Comparison of ENCODE assay signal across 10 cellular contexts in genomic region chr1:84632975-84633427, GRCh38. TPM values are rescaled to one million over a fixed set of nuclear protein-coding genes. Genes with fewer than 3 reads are reported as not detected.
DNase-seq lines count a peak whose midpoint lies in the region; ATAC-seq, FAIRE-seq and TF ChIP-seq lines count a peak whose summit lies in the region.
"Had no signal": no experiment of that assay in that cellular context is flagged by ENCODE, and none has a peak within 500 bp of the region (broad histone marks: within the 10 kb centered on the region; RNA-seq: fewer than 3 reads in every experiment).

No MANE protein-coding gene starts in this region.

- no peaks in the 10 kb centered on the region for H3K79me2 ChIP-seq in neural progenitor cell (ENCODE audit: low read depth)

- no peaks in the 10 kb centered on the region for H3K4me1 ChIP-seq in right atrium auricular region
- H3K4me1 ChIP-seq in Panc1 (ENCODE audit: control insufficient read depth, insufficient read depth, low read length): peaks cover 16% of the 10 kb centered on the region
- peaks cover 18% of the 10 kb centered on the region for H3K4me1 ChIP-seq in foreskin keratinocyte
- no peaks in the 10 kb centered on the region for H3K4me1 ChIP-seq in neural progenitor cell
- H3K4me1 ChIP-seq: right lobe of liver had no signal

- no peak overlapping the region for H3K27ac ChIP-seq in right atrium auricular region
- no peak overlapping the region for H3K27ac ChIP-seq in Panc1 (ENCODE audit: low read length)
- H3K27ac ChIP-seq in foreskin keratinocyte: no peak overlapping the region
- H3K27ac ChIP-seq in neural progenitor cell: no peak overlapping the region
- H3K27ac ChIP-seq: right lobe of liver, SJSA1 had no signal

- no peak for TF ChIP-seq CTCF in right atrium auricular region (IDR thresholded peaks at IDR 0.05)
- TF ChIP-seq CTCF in Panc1 (IDR thresholded peaks at IDR 0.05): 0 out of 2 replicates have a peak, but pooled peaks have one; percentile 6
- no peak for TF ChIP-seq CTCF in foreskin keratinocyte (conservative IDR thresholded peaks at IDR 0.05)
- no peak for TF ChIP-seq CTCF in GM10266 (IDR thresholded peaks at IDR 0.05; ENCODE audit: control insufficient read depth, insufficient read depth, low read depth, missing control alignments)
- TF ChIP-seq CTCF in neural progenitor cell (IDR thresholded peaks at IDR 0.05): no peak

- H3K27me3 Mint-ChIP-seq in neural progenitor cell (ENCODE audit: insufficient read depth, low read depth): peaks cover 2% of the 10 kb centered on the region

- H3K9me3 ChIP-seq in right atrium auricular region (no peaks in the 10 kb centered on the region), Panc1 (ENCODE audit: control insufficient read depth, insufficient read depth, low read depth, low read length) (no peaks in the 10 kb centered on the region), neural progenitor cell (ENCODE audit: low read depth) (no peaks in the 10 kb centered on the region)
- H3K9me3 ChIP-seq: right lobe of liver, SJSA1 had no signal

- in situ Hi-C loops in Panc1 (cut with HindIII; ENCODE audit: low pct_unique_long_range_greater_than_20kb, low sequenced_read_pairs): no loop called here

- no peak overlapping the region for H3K27ac Mint-ChIP-seq in neural progenitor cell

- no peak overlapping the region for H3K9ac ChIP-seq in neural progenitor cell

- CTCF ChIA-PET in Panc1 (lab: Charles Lee): interaction anchor here (1.0 kb wide), 1 partner anchor 13 kb away, joined by 3 read pairs; no protein-coding TSS in a partner anchor

- H3F3A ChIP-seq in neural progenitor cell (ENCODE audit: low read depth): no peaks in the 10 kb centered on the region

- no peak for DNase-seq in Right ventricle myocardium inferior (ENCODE audit: missing footprints)
- no peak for DNase-seq in right atrium auricular region (ENCODE audit: low spot score)
- peak; percentile 48 for DNase-seq in Panc1 (ENCODE audit: low read depth, low spot score)
- DNase-seq in foreskin keratinocyte: peak; percentile 42 to 63
- DNase-seq in GM19239 (ENCODE audit: insufficient read length, low spot score): no peak
- DNase-seq in activated T-cell treated with anti-CD3 and anti-CD28 coated beads for 4 hours: no peak
- DNase-seq in GM10266 (ENCODE audit: extremely low spot score): no peak
- DNase-seq in neural progenitor cell (ENCODE audit: low spot score): no peak
- DNase-seq: right lobe of liver had no signal

- H3K36me3 Mint-ChIP-seq in neural progenitor cell: no peaks in the 10 kb centered on the region

- no peak overlapping the region for H3K4me3 Mint-ChIP-seq in neural progenitor cell

- H3K4me1 Mint-ChIP-seq in neural progenitor cell: peaks cover 12% of the 10 kb centered on the region

- no peaks in the 10 kb centered on the region for H3K27me3 ChIP-seq in right atrium auricular region
- H3K27me3 ChIP-seq in Panc1 (ENCODE audit: control insufficient read depth, insufficient read depth, low read length): no peaks in the 10 kb centered on the region
- H3K27me3 ChIP-seq in foreskin keratinocyte: no peaks in the 10 kb centered on the region
- H3K27me3 ChIP-seq in neural progenitor cell: no peaks in the 10 kb centered on the region
- H3K27me3 ChIP-seq: right lobe of liver, SJSA1 had no signal

- no peak overlapping the region for H3K4me2 ChIP-seq in neural progenitor cell

- H3K4me3 ChIP-seq in right atrium auricular region (no peak overlapping the region), Panc1 (ENCODE audit: low read depth in 2 of 2, low read length in 2 of 2) (no peak overlapping the region), neural progenitor cell (no peak overlapping the region)
- H3K4me3 ChIP-seq: right lobe of liver, SJSA1 had no signal

- H3K9me3 Mint-ChIP-seq in neural progenitor cell: no peaks in the 10 kb centered on the region

- intact Hi-C loops in Right ventricle myocardium inferior (cut with DNase I): no loop called here
- intact Hi-C loops in Panc1 (cut with micrococcal nuclease; ENCODE audit: unreplicated experiment): loop anchor here (5.0 kb wide), 1 partner anchor 119 kb away; no protein-coding TSS in a partner anchor

- H3K36me3 ChIP-seq in right atrium auricular region (no peaks in the 10 kb centered on the region), Panc1 (ENCODE audit: control insufficient read depth, insufficient read depth, low read length) (no peaks in the 10 kb centered on the region), neural progenitor cell (no peaks in the 10 kb centered on the region)
- H3K36me3 ChIP-seq: right lobe of liver, SJSA1 had no signal

- no TSS peak for BruUV-seq in Panc1 (replicated peaks; lab: Mats Ljungman, UMichigan)

- H2AFZ ChIP-seq in neural progenitor cell (replicated peaks): no peak overlapping the region

- POLR2A ChIA-PET in Panc1 (lab: Charles Lee): no interaction called here

- FAIRE-seq in GM19239 (lab: Jason Lieb, UNC): no peak

- H4K20me1 ChIP-seq in neural progenitor cell (ENCODE audit: low read depth): no peaks in the 10 kb centered on the region

- ATAC-seq in Right ventricle myocardium inferior: peak; percentile 54
- ATAC-seq in Panc1: peak; percentile 90
- ATAC-seq in foreskin keratinocyte: peak; percentile 67

RNA-seq across cellular contexts. Expression of gene SSX2IP, which starts 57.3 kb away (rescaled TPM):
- total RNA-seq in Right ventricle myocardium inferior: 12.9 TPM
- total RNA-seq in right atrium auricular region: 10 to 100 TPM; 11.3 to 14.2 TPM
- total RNA-seq in Panc1 (2021; ENCODE audit: unreplicated experiment): 81.8 TPM
- 24.5 TPM for polyA plus RNA-seq in Panc1 (2012; ENCODE audit: insufficient read length)
- total RNA-seq in foreskin keratinocyte: 19.5 TPM in 2 replicates
- polyA plus RNA-seq in foreskin keratinocyte: 4.2 and 5.3 TPM in 2 replicates
- total RNA-seq in neural progenitor cell (ENCODE audit: low replicate concordance): 28.2 and 54.1 TPM in 2 replicates

RNA-seq across cellular contexts. Expression of gene CTBS, which starts 58.8 kb away (rescaled TPM):
- total RNA-seq in Right ventricle myocardium inferior (6.0 TPM), right atrium auricular region (1 to 10 TPM; 7.5 to 9.2 TPM), Panc1 (2021; ENCODE audit: unreplicated experiment) (47.7 TPM), foreskin keratinocyte (10.9 and 12.8 TPM in 2 replicates), neural progenitor cell (ENCODE audit: low replicate concordance) (7.2 and 11.5 TPM in 2 replicates)
- 35.4 TPM for polyA plus RNA-seq in Panc1 (2012; ENCODE audit: insufficient read length)
- polyA plus RNA-seq in foreskin keratinocyte: 7.1 and 7.9 TPM in 2 replicates

Comparison
In these comparisons a context has a peak if more than half of its experiments do, and no peak if none do; other contexts are left out.
1. DNase-seq: peak in Panc1 (single experiment) and foreskin keratinocyte (2 of 2); none in Right ventricle myocardium inferior (single experiment), right atrium auricular region (single experiment), GM19239 (single experiment), activated T-cell treated with anti-CD3 and anti-CD28 coated beads for 4 hours (single experiment), GM10266 (single experiment) and neural progenitor cell (single experiment).
2. Peak in every context shown above with its lines, with median percentiles within 50 percentile points of each other: ATAC-seq.